Comparison of ENCODE assay signal across 27 cellular contexts in genomic region chr9:109717342-109717741, GRCh38.
DNase-seq lines count a peak whose midpoint lies in the region; ATAC-seq, FAIRE-seq and TF ChIP-seq lines count a peak whose summit lies in the region.
"Had no signal": no experiment of that assay in that cellular context is flagged by ENCODE, and none has a peak within 500 bp of the region (broad histone marks: within the 10 kb centered on the region; RNA-seq: fewer than 3 reads in every experiment).

No MANE protein-coding gene starts in this region.

- H3K9ac ChIP-seq in IMR-90 (ENCODE audit: low read depth, low read length), result no peak overlapping the region
- H3K9ac ChIP-seq in H1 (replicated peaks in 1 of 4; ENCODE audit: extremely low read depth in 1 of 4, low read depth in 3 of 4, low read length in 3 of 4), result no peak overlapping the region

- H4K8ac ChIP-seq in IMR-90 (ENCODE audit: low read depth in 2 of 2, low read length in 2 of 2) (no peak overlapping the region), H1 (ENCODE audit: extremely low read depth, insufficient read depth, low read length) (no peak overlapping the region)

- TF ChIP-seq EP300 in H1 (IDR thresholded peaks at IDR 0.05; ENCODE audit: borderline replicate concordance in 1 of 2, low read depth in 2 of 2, low read length in 2 of 2), result no peak

- 88% methylated on average over 1 of the region's 2 CpGs; no CpG with 5 or more reads in 1 of the 2 experiments for WGBS in IMR-90 (ENCODE audit: extremely low coverage in 2 of 2, insufficient read length in 1 of 2), 2 experiments
- WGBS in H1 (ENCODE audit: extremely low coverage in 1 of 2, insufficient coverage in 1 of 2, insufficient read length in 1 of 2, insufficient replicate concordance in 2 of 2, low coverage in 1 of 2, low lambda C conversion rate in 2 of 2, missing lambda C conversion rate in 1 of 2), 2 experiments, result 78% methylated on average over 2 of the region's 2 CpGs; no CpG with 5 or more reads in 1 of the 2 experiments

- H2BK12ac ChIP-seq in H1 (ENCODE audit: low read depth, low read length), result no peak overlapping the region

- H3K4me3 ChIP-seq in IMR-90 (ENCODE audit: insufficient read depth, low read depth, low read length), result no peak overlapping the region
- no peak overlapping the region for H3K4me3 ChIP-seq in H1 (ENCODE audit: extremely low read depth in 1 of 4, insufficient read depth in 2 of 4, low read depth in 3 of 4, low read length in 4 of 4)
- no peak overlapping the region for H3K4me3 ChIP-seq in SJCRH30
- H3K4me3 ChIP-seq: body of pancreas, heart left ventricle, left lung, upper lobe of left lung had no signal

- no peak overlapping the region; the same call in 1 of the 2 replicates for H4K91ac ChIP-seq in IMR-90 (ENCODE audit: insufficient read depth, low read depth, low read length)
- H4K91ac ChIP-seq in H1 (replicated peaks; ENCODE audit: insufficient read length, low read length), result no peak overlapping the region

- H4K5ac ChIP-seq in IMR-90 (ENCODE audit: low read depth, low read length) (no peak overlapping the region), H1 (ENCODE audit: insufficient read length, low read depth, low read length) (no peak overlapping the region)

- POLR2A ChIA-PET in IMR-90 (lab: Charles Lee; ENCODE audit: unreplicated experiment) (no interaction called here), H1 (lab: Charles Lee; ENCODE audit: partially characterized antibody) (no interaction called here)

- H2AK9ac ChIP-seq in IMR-90 (replicated peaks; ENCODE audit: low read depth, low read length, poor library complexity), result no peak overlapping the region

- H2BK5ac ChIP-seq in IMR-90 (ENCODE audit: low read depth, low read length, poor library complexity, severe bottlenecking), result no peak overlapping the region
- H2BK5ac ChIP-seq in H1 (ENCODE audit: low read depth, low read length), result no peak overlapping the region

- H3K27me3 Mint-ChIP-seq in HFFc6 (ENCODE audit: insufficient read depth), result peaks cover 8% of the 10 kb centered on the region
- H3K27me3 Mint-ChIP-seq: activated CD8-positive, alpha-beta memory T cell treated with anti-CD3 and anti-CD28 coated beads, Interleukin-2, amount 10 ng/mL, durations not matched to agents 7 days and 5 days; activated naive CD8-positive, alpha-beta T cell treated with anti-CD3 and anti-CD28 coated beads for 36 hours had no signal

- H3K23me2 ChIP-seq in H1 (ENCODE audit: low read depth, low read length), result no peaks in the 10 kb centered on the region

- no peaks in the 10 kb centered on the region; a peak in 1 of 4 replicates for H3K79me2 ChIP-seq in H1 (ENCODE audit: control insufficient read depth in 1 of 2, insufficient read depth in 2 of 2, low read length in 2 of 2)

- H3K4me3 Mint-ChIP-seq in HFFc6, result no peak overlapping the region
- H3K4me3 Mint-ChIP-seq: activated CD8-positive, alpha-beta memory T cell treated with anti-CD3 and anti-CD28 coated beads, Interleukin-2, amount 10 ng/mL, durations not matched to agents 7 days and 5 days; activated naive CD8-positive, alpha-beta T cell treated with anti-CD3 and anti-CD28 coated beads for 36 hours; activated T-helper 1 cell treated with anti-CD3 and anti-CD28 coated beads, Interleukin-12 subunit alpha, Interleukin-12 subunit beta, Interleukin-2, Interleukin-4 antibody, amounts not matched to agents 30 ng/mL and 10 ng/mL and 1 ng/mL, durations not matched to agents 14 hours and 24 hours and 36 hours; neural crest cell had no signal

- peak; percentile 24 for DNase-seq in COLO829 (ENCODE audit: low spot score)
- DNase-seq in IMR-90, result peak; percentile 7
- peak; percentile 64 for DNase-seq in NOMO-1 treated with dmso at 0.1 percent for 144 hours (lab: John Stamatoyannopoulos, UW; ENCODE audit: unreplicated experiment)
- DNase-seq in H1 (ENCODE audit: low read depth in 1 of 2, low spot score in 2 of 2), result no peak
- DNase-seq in SKM-1 (lab: John Stamatoyannopoulos, UW; ENCODE audit: unreplicated experiment), result no peak
- DNase-seq in SJCRH30, result no peak
- no peak for DNase-seq in HFFc6
- no peak for DNase-seq in midbrain (lab: John Stamatoyannopoulos, UW)
- DNase-seq: activated CD4-positive, alpha-beta T cell treated with anti-CD3 and anti-CD28 coated beads for 4 hours; activated CD8-positive, alpha-beta memory T cell treated with anti-CD3 and anti-CD28 coated beads, Interleukin-2, amount 10 ng/mL, durations not matched to agents 7 days and 5 days; activated naive CD8-positive, alpha-beta T cell treated with anti-CD3 and anti-CD28 coated beads for 36 hours; body of pancreas; effector CD4-positive, alpha-beta T cell; GF-D8; HCEC 1CT; heart left ventricle; Karpas-422; left lung; NCI-H1436; NCI-H526 treated with DMSO at 0.1 percent for 48 hours; SHP77 treated with DMSO at 0.1 percent for 48 hours; T-helper 1 cell; upper lobe of left lung had no signal

- TF ChIP-seq RAD21 in IMR-90 (IDR thresholded peaks at IDR 0.05; ENCODE audit: low read length), result no peak
- no peak for TF ChIP-seq RAD21 in H1 (IDR thresholded peaks at IDR 0.05 in 1 of 2, conservative IDR thresholded peaks at IDR 0.05 in 1 of 2; ENCODE audit: low read depth in 2 of 2, low read length in 2 of 2)

- H3K4me2 ChIP-seq in IMR-90 (ENCODE audit: low read depth, low read length) (no peak overlapping the region), H1 (ENCODE audit: insufficient read depth in 1 of 2, low read depth in 2 of 2, low read length in 2 of 2) (no peak overlapping the region)

- no peaks in the 10 kb centered on the region for H3K4me1 Mint-ChIP-seq in HFFc6 (ENCODE audit: low read depth)
- H3K4me1 Mint-ChIP-seq: activated CD8-positive, alpha-beta memory T cell treated with anti-CD3 and anti-CD28 coated beads, Interleukin-2, amount 10 ng/mL, durations not matched to agents 7 days and 5 days; activated naive CD8-positive, alpha-beta T cell treated with anti-CD3 and anti-CD28 coated beads for 36 hours had no signal

- in situ Hi-C loops in IMR-90 (cut with MboI; ENCODE audit: low sequenced_read_pairs), result no loop called here

- dilution Hi-C loops in IMR-90 (cut with HindIII; ENCODE audit: low sequenced_read_pairs, unreplicated experiment), result no loop called here

- H3K23ac ChIP-seq in IMR-90 (ENCODE audit: low read depth, low read length) (no peak overlapping the region), H1 (ENCODE audit: insufficient read length) (no peak overlapping the region)

- H2AFZ ChIP-seq in IMR-90 (replicated peaks; ENCODE audit: low read length, poor library complexity) (no peak overlapping the region), H1 (ENCODE audit: low read length) (peak overlapping the region; percentile 4; the same call in 1 of the 2 replicates)

- no peak for TF ChIP-seq POLR2A in IMR-90 (IDR thresholded peaks at IDR 0.05; ENCODE audit: low read depth, low read length)
- no peak for TF ChIP-seq POLR2A in H1 (IDR thresholded peaks at IDR 0.05; ENCODE audit: control extremely low read depth in 1 of 2, low read depth in 2 of 2, low read length in 2 of 2)

- H4K20me1 ChIP-seq in IMR-90 (ENCODE audit: insufficient read depth, low read length) (no peaks in the 10 kb centered on the region), H1 (replicated peaks in 1 of 2; ENCODE audit: control insufficient read depth in 1 of 2, insufficient read depth in 2 of 2, low read length in 2 of 2) (no peaks in the 10 kb centered on the region)

- no peak overlapping the region for H3K56ac ChIP-seq in IMR-90 (ENCODE audit: extremely low read depth, insufficient read depth, low read length)
- H3K56ac ChIP-seq in H1 (replicated peaks; ENCODE audit: insufficient read length, low read depth, low read length), result no peak overlapping the region

- H3K36me3 ChIP-seq in IMR-90 (ENCODE audit: control insufficient read depth, insufficient read depth, low read length), result no peaks in the 10 kb centered on the region
- H3K36me3 ChIP-seq in H1 (ENCODE audit: control insufficient read depth in 2 of 4, insufficient read depth in 4 of 4, low read length in 3 of 4), result no peaks in the 10 kb centered on the region
- H3K36me3 ChIP-seq in SJCRH30, result no peaks in the 10 kb centered on the region
- H3K36me3 ChIP-seq: heart left ventricle, left lung, upper lobe of left lung had no signal

- H3K79me1 ChIP-seq in IMR-90 (ENCODE audit: low read depth in 1 of 2, low read length in 2 of 2) (no peaks in the 10 kb centered on the region), H1 (ENCODE audit: low read depth, low read length) (no peaks in the 10 kb centered on the region)

- H3K36me3 Mint-ChIP-seq in HFFc6 (ENCODE audit: low read depth), result no peaks in the 10 kb centered on the region
- H3K36me3 Mint-ChIP-seq: activated CD8-positive, alpha-beta memory T cell treated with anti-CD3 and anti-CD28 coated beads, Interleukin-2, amount 10 ng/mL, durations not matched to agents 7 days and 5 days; activated naive CD8-positive, alpha-beta T cell treated with anti-CD3 and anti-CD28 coated beads for 36 hours had no signal

- no peaks in the 10 kb centered on the region for H3K9me3 Mint-ChIP-seq in HFFc6
- H3K9me3 Mint-ChIP-seq: activated naive CD8-positive, alpha-beta T cell treated with anti-CD3 and anti-CD28 coated beads for 36 hours; activated T-helper 1 cell treated with anti-CD3 and anti-CD28 coated beads, Interleukin-12 subunit alpha, Interleukin-12 subunit beta, Interleukin-2, Interleukin-4 antibody, amounts not matched to agents 30 ng/mL and 10 ng/mL and 1 ng/mL, durations not matched to agents 14 hours and 24 hours and 36 hours; neural crest cell had no signal

- CTCF ChIA-PET in IMR-90 (lab: Yijun Ruan, JAX) (no interaction called here), H1 (lab: Charles Lee; ENCODE audit: partially characterized antibody) (interaction anchor here (0.5 kb wide), 1 partner anchor 334 kb away, joined by 3 read pairs; no protein-coding TSS in a partner anchor)

- H3K4ac ChIP-seq in IMR-90 (ENCODE audit: low read depth, low read length), result no peak overlapping the region; the same call in 1 of the 2 replicates
- H3K4ac ChIP-seq in H1 (replicated peaks; ENCODE audit: insufficient read length, low read depth, low read length), result no peak overlapping the region

- peaks cover 3% of the 10 kb centered on the region; the same call in 1 of the 2 replicates for H3K9me1 ChIP-seq in IMR-90 (ENCODE audit: insufficient read depth, low read length)

- intact Hi-C loops in IMR-90 (cut with micrococcal nuclease), result no loop called here

- H2BK15ac ChIP-seq in IMR-90 (ENCODE audit: low read depth, low read length), result no peak overlapping the region
- no peak overlapping the region for H2BK15ac ChIP-seq in H1 (ENCODE audit: low read length)

- no peak for ATAC-seq in IMR-90 (ENCODE audit: low read depth)
- ATAC-seq: activated CD8-positive, alpha-beta memory T cell treated with anti-CD3 and anti-CD28 coated beads, Interleukin-2, amount 10 ng/mL, durations not matched to agents 7 days and 5 days; body of pancreas; heart left ventricle; left lung had no signal

- H3K27ac ChIP-seq in IMR-90 (ENCODE audit: insufficient read depth, low read length) (no peak overlapping the region), H1 (ENCODE audit: low read depth, low read length) (no peak overlapping the region), SJCRH30 (no peak overlapping the region)
- H3K27ac ChIP-seq: body of pancreas, C4-2B, heart left ventricle, left lung, upper lobe of left lung had no signal

- H3K14ac ChIP-seq in IMR-90 (replicated peaks; ENCODE audit: low read depth, low read length), result peak overlapping the region; percentile 58; the same call in 1 of the 2 replicates
- no peak overlapping the region for H3K14ac ChIP-seq in H1 (ENCODE audit: insufficient read length)

- TF ChIP-seq CTCF in IMR-90 (conservative IDR thresholded peaks at IDR 0.05; ENCODE audit: low read depth, low read length) (no peak), H1 (IDR thresholded peaks at IDR 0.05; ENCODE audit: control extremely low read depth in 1 of 3, insufficient read depth in 1 of 3, low read depth in 1 of 3, low read length in 3 of 3) (no peak), HFFc6 (IDR thresholded peaks at IDR 0.05) (no peak)

- no peak overlapping the region for H2BK120ac ChIP-seq in IMR-90 (ENCODE audit: low read depth, low read length)
- H2BK120ac ChIP-seq in H1 (replicated peaks; ENCODE audit: low read depth, low read length), result no peak overlapping the region

- no peak overlapping the region; the same call in 1 of the 2 replicates for H2BK20ac ChIP-seq in IMR-90 (ENCODE audit: low read depth, low read length)
- H2BK20ac ChIP-seq in H1 (ENCODE audit: low read length), result no peak overlapping the region

- no TSS peak for BruUV-seq in IMR-90 (replicated peaks; lab: Mats Ljungman, UMichigan)

- peaks cover 10% of the 10 kb centered on the region for H3K27me3 ChIP-seq in IMR-90 (ENCODE audit: control insufficient read depth, insufficient read depth, low read length)
- no peaks in the 10 kb centered on the region for H3K27me3 ChIP-seq in H1 (replicated peaks in 1 of 4; ENCODE audit: control insufficient read depth in 3 of 4, extremely low read depth in 1 of 4, insufficient read depth in 3 of 4, low read length in 3 of 4)
- no peaks in the 10 kb centered on the region for H3K27me3 ChIP-seq in SJCRH30
- H3K27me3 ChIP-seq: body of pancreas, heart left ventricle, left lung, upper lobe of left lung had no signal

- no peak overlapping the region for H3K27ac Mint-ChIP-seq in HFFc6
- H3K27ac Mint-ChIP-seq: activated CD8-positive, alpha-beta memory T cell treated with anti-CD3 and anti-CD28 coated beads, Interleukin-2, amount 10 ng/mL, durations not matched to agents 7 days and 5 days; activated naive CD8-positive, alpha-beta T cell treated with anti-CD3 and anti-CD28 coated beads for 36 hours; activated T-helper 1 cell treated with anti-CD3 and anti-CD28 coated beads, Interleukin-12 subunit alpha, Interleukin-12 subunit beta, Interleukin-2, Interleukin-4 antibody, amounts not matched to agents 30 ng/mL and 10 ng/mL and 1 ng/mL, durations not matched to agents 14 hours and 24 hours and 36 hours; progenitor cell of endocrine pancreas had no signal

- H2AK5ac ChIP-seq in IMR-90 (ENCODE audit: low read depth, low read length), result no peak overlapping the region
- H2AK5ac ChIP-seq in H1 (ENCODE audit: low read depth, low read length), result no peak overlapping the region

- H3K4me1 ChIP-seq in IMR-90 (ENCODE audit: control insufficient read depth, insufficient read depth, low read length), result peaks cover 10% of the 10 kb centered on the region
- no peaks in the 10 kb centered on the region for H3K4me1 ChIP-seq in H1 (replicated peaks in 1 of 4; ENCODE audit: control insufficient read depth in 3 of 4, insufficient read depth in 4 of 4, low read length in 3 of 4)
- no peaks in the 10 kb centered on the region; the same call in 1 of the 2 replicates for H3K4me1 ChIP-seq in SJCRH30
- H3K4me1 ChIP-seq: body of pancreas, left lung, upper lobe of left lung had no signal

- no peak for FAIRE-seq in H1 (lab: Jason Lieb, UNC)

- H3K18ac ChIP-seq in IMR-90 (ENCODE audit: low read depth, low read length) (no peak overlapping the region), H1 (ENCODE audit: extremely low read depth, low read length) (no peak overlapping the region)

- H3K9me3 ChIP-seq in IMR-90 (ENCODE audit: control insufficient read depth, insufficient read depth, low read length) (no peaks in the 10 kb centered on the region), H1 (ENCODE audit: insufficient read depth in 2 of 2, low read depth in 1 of 2, low read length in 1 of 2) (no peaks in the 10 kb centered on the region), SJCRH30 (replicated peaks) (0 out of 2 replicates have a peak, but pooled peaks cover 2% of the 10 kb centered on the region)
- H3K9me3 ChIP-seq: body of pancreas, heart left ventricle, left lung, upper lobe of left lung had no signal

Comparison
In these comparisons a context has a peak if more than half of its experiments do, and no peak if none do; other contexts are left out.
1. DNase-seq: peak in COLO829 (single experiment), IMR-90 (single experiment) and NOMO-1 treated with dmso at 0.1 percent for 144 hours (single experiment); none in H1 (0 of 2), SKM-1 (single experiment), SJCRH30 (0 of 2), HFFc6 (single experiment) and midbrain (single experiment).